19 cellular contexts compared by ENCODE assay signal in the genomic region with DNA sequence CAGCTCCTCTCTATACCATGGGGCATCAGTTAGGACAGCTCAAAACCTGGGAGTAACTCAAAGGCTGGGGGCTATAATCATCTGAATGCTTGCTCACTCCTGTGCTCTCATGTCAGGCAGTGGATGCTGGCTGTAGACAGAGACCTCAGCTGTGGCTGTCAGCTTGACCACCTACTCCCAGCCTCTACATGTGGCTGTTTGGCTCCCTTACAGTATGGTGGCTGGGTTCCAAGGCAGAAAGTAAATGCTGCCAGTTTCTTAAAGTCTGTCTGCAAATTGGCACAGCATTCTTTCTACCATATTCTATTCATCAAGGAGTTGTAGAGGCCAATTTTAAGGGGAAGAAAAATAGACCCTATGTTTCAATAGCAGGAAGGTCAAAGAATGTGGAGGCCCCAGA.
DNase-seq lines count a peak whose midpoint lies in the region; ATAC-seq, FAIRE-seq and TF ChIP-seq lines count a peak whose summit lies in the region.
"Had no signal": no experiment of that assay in that cellular context is flagged by ENCODE, and none has a peak within 500 bp of the region (broad histone marks: within the 10 kb centered on the region; RNA-seq: fewer than 3 reads in every experiment).

No MANE protein-coding gene starts in this region.

- no peak overlapping the region for H4K91ac ChIP-seq in mesenchymal stem cell (ENCODE audit: low read length)

- H3K27me3 ChIP-seq in astrocyte (ENCODE audit: insufficient read depth, low read length) (no peaks in the 10 kb centered on the region), mesenchymal stem cell (ENCODE audit: control insufficient read depth in 1 of 2, insufficient read depth in 1 of 2, low read length in 2 of 2) (no peaks in the 10 kb centered on the region), tibial nerve (no peaks in the 10 kb centered on the region), Peyer's patch (no peaks in the 10 kb centered on the region)
- H3K27me3 ChIP-seq: cardiac muscle cell, esophagus muscularis mucosa, upper lobe of left lung had no signal

- BruUV-seq in Calu3 (replicated peaks; lab: Mats Ljungman, UMichigan) = no TSS peak

- peaks cover 29% of the 10 kb centered on the region for H3K4me1 Mint-ChIP-seq in activated CD4-positive, alpha-beta T cell treated with anti-CD3 and anti-CD28 coated beads for 36 hours
- H3K4me1 Mint-ChIP-seq in activated CD4-positive, alpha-beta T cell treated with anti-CD3 and anti-CD28 coated beads, Interleukin-2, amount 10 ng/mL, durations not matched to agents 7 days and 5 days = peaks cover 34% of the 10 kb centered on the region
- peaks cover 14% of the 10 kb centered on the region for H3K4me1 Mint-ChIP-seq in astrocyte (ENCODE audit: low read depth, unreplicated experiment)
- H3K4me1 Mint-ChIP-seq in Calu3 (ENCODE audit: low read depth, unreplicated experiment) = peaks cover 34% of the 10 kb centered on the region

- no peak overlapping the region for H3K4me3 ChIP-seq in astrocyte (ENCODE audit: insufficient read depth, low read depth, low read length)
- H3K4me3 ChIP-seq in mesenchymal stem cell (ENCODE audit: insufficient read depth in 1 of 2, low read depth in 1 of 2, low read length in 2 of 2) = no peak overlapping the region
- H3K4me3 ChIP-seq in tibial nerve = no peak overlapping the region
- H3K4me3 ChIP-seq in Peyer's patch = no peak overlapping the region
- H3K4me3 ChIP-seq: cardiac muscle cell, esophagus muscularis mucosa, GM12878, SK-N-MC, skin epidermis, upper lobe of left lung had no signal

- CTCF ChIA-PET in activated CD4-positive, alpha-beta T cell treated with anti-CD3 and anti-CD28 coated beads for 36 hours (lab: Charles Lee) = interaction anchor here (0.6 to 8.4 kb wide), 6 partner anchors 9 to 563 kb away, joined by 3 to 74 read pairs (median 3); no protein-coding TSS in a partner anchor
- CTCF ChIA-PET in activated CD4-positive, alpha-beta T cell treated with anti-CD3 and anti-CD28 coated beads, Interleukin-2, amount 10 ng/mL, durations not matched to agents 7 days and 5 days (lab: Charles Lee) = interaction anchor here (0.6 to 4.6 kb wide), 4 partner anchors 9 to 307 kb away, joined by 3 to 27 read pairs (median 4); no protein-coding TSS in a partner anchor
- CTCF ChIA-PET in Calu3 (lab: Charles Lee) = no interaction called here

- H2BK5ac ChIP-seq in mesenchymal stem cell (ENCODE audit: low read depth, low read length, poor library complexity, severe bottlenecking) = no peak overlapping the region

- peak overlapping the region; percentile 20 for H3K27ac Mint-ChIP-seq in activated CD4-positive, alpha-beta T cell treated with anti-CD3 and anti-CD28 coated beads for 36 hours
- H3K27ac Mint-ChIP-seq in activated CD4-positive, alpha-beta T cell treated with anti-CD3 and anti-CD28 coated beads, Interleukin-2, amount 10 ng/mL, durations not matched to agents 7 days and 5 days = no peak overlapping the region
- no peak overlapping the region for H3K27ac Mint-ChIP-seq in astrocyte (ENCODE audit: unreplicated experiment)
- H3K27ac Mint-ChIP-seq in Calu3 (ENCODE audit: unreplicated experiment) = no peak overlapping the region
- H3K27ac Mint-ChIP-seq: CD4-positive, alpha-beta memory T cell; stimulated activated effector memory CD8-positive, alpha-beta T cell treated with anti-CD3 and anti-CD28 coated beads, Interleukin-12 subunit alpha, Interleukin-12 subunit beta, amount 100 ng/mL, for 72 hours had no signal

- H2BK120ac ChIP-seq in mesenchymal stem cell (ENCODE audit: low read depth, low read length) = peak overlapping the region; percentile 90

- H3K79me2 ChIP-seq in astrocyte (ENCODE audit: insufficient read depth, low read length) = no peaks in the 10 kb centered on the region

- H3K36me3 ChIP-seq in astrocyte (ENCODE audit: insufficient read depth, low read length) (no peaks in the 10 kb centered on the region), mesenchymal stem cell (ENCODE audit: control insufficient read depth in 1 of 2, insufficient read depth in 2 of 2, low read depth in 1 of 2, low read length in 2 of 2) (no peaks in the 10 kb centered on the region), tibial nerve (no peaks in the 10 kb centered on the region), Peyer's patch (no peaks in the 10 kb centered on the region)
- H3K36me3 ChIP-seq: cardiac muscle cell, esophagus muscularis mucosa, upper lobe of left lung had no signal

- no peaks in the 10 kb centered on the region for H3K9me3 ChIP-seq in astrocyte (ENCODE audit: insufficient read depth, low read depth, low read length)
- no peaks in the 10 kb centered on the region for H3K9me3 ChIP-seq in mesenchymal stem cell (ENCODE audit: control insufficient read depth, low read length)
- H3K9me3 ChIP-seq in tibial nerve = no peaks in the 10 kb centered on the region
- no peaks in the 10 kb centered on the region for H3K9me3 ChIP-seq in Peyer's patch
- H3K9me3 ChIP-seq: esophagus muscularis mucosa, upper lobe of left lung had no signal

- H2BK15ac ChIP-seq in mesenchymal stem cell (ENCODE audit: low read depth, poor library complexity, severe bottlenecking) = peak overlapping the region; percentile 12

- no peak overlapping the region for H3K14ac ChIP-seq in mesenchymal stem cell (ENCODE audit: low read length in 2 of 2)

- H3K36me3 Mint-ChIP-seq in activated CD4-positive, alpha-beta T cell treated with anti-CD3 and anti-CD28 coated beads for 36 hours (ENCODE audit: low read depth) = no peaks in the 10 kb centered on the region
- H3K36me3 Mint-ChIP-seq in activated CD4-positive, alpha-beta T cell treated with anti-CD3 and anti-CD28 coated beads, Interleukin-2, amount 10 ng/mL, durations not matched to agents 7 days and 5 days (ENCODE audit: low read depth) = peaks cover 4% of the 10 kb centered on the region
- H3K36me3 Mint-ChIP-seq in astrocyte (ENCODE audit: low read depth, unreplicated experiment) = no peaks in the 10 kb centered on the region
- H3K36me3 Mint-ChIP-seq in Calu3 (ENCODE audit: insufficient read depth, unreplicated experiment) = no peaks in the 10 kb centered on the region
- H3K36me3 Mint-ChIP-seq: CD4-positive, alpha-beta memory T cell; stimulated activated effector memory CD8-positive, alpha-beta T cell treated with anti-CD3 and anti-CD28 coated beads, Interleukin-12 subunit alpha, Interleukin-12 subunit beta, amount 100 ng/mL, for 72 hours had no signal

- H3K27ac ChIP-seq in astrocyte (ENCODE audit: low read depth, low read length) (no peak overlapping the region), mesenchymal stem cell (ENCODE audit: low read length, poor library complexity, severe bottlenecking) (no peak overlapping the region), tibial nerve (peak overlapping the region in 3 of 4 donors; percentile 9 to 81 (median 22)), Peyer's patch (no peak overlapping the region)
- H3K27ac ChIP-seq: cardiac muscle cell, esophagus muscularis mucosa, SK-N-MC, upper lobe of left lung had no signal

- H3K9ac ChIP-seq in astrocyte (ENCODE audit: low read length) = no peak overlapping the region
- H3K9ac ChIP-seq in mesenchymal stem cell (ENCODE audit: low read length) = no peak overlapping the region

- ATAC-seq in activated CD4-positive, alpha-beta T cell treated with anti-CD3 and anti-CD28 coated beads for 36 hours = no peak
- ATAC-seq: GM12878; stimulated activated effector memory CD8-positive, alpha-beta T cell treated with anti-CD3 and anti-CD28 coated beads, Interleukin-12 subunit alpha, Interleukin-12 subunit beta, amount 100 ng/mL, for 72 hours had no signal

- POLR2A ChIA-PET in activated CD4-positive, alpha-beta T cell treated with anti-CD3 and anti-CD28 coated beads for 36 hours (lab: Charles Lee) = no interaction called here
- POLR2A ChIA-PET in activated CD4-positive, alpha-beta T cell treated with anti-CD3 and anti-CD28 coated beads, Interleukin-2, amount 10 ng/mL, durations not matched to agents 7 days and 5 days (lab: Charles Lee) = no interaction called here

- no peak for DNase-seq in activated CD4-positive, alpha-beta T cell treated with anti-CD3 and anti-CD28 coated beads for 36 hours
- no peak for DNase-seq in activated CD4-positive, alpha-beta T cell treated with anti-CD3 and anti-CD28 coated beads, Interleukin-2, amount 10 ng/mL, durations not matched to agents 7 days and 5 days
- DNase-seq in astrocyte (ENCODE audit: low read depth) (peak; percentile 53), mesenchymal stem cell (no peak), tibial nerve (ENCODE audit: low spot score in 2 of 2) (no peak), Peyer's patch (no peak), Calu3 (no peak)
- no peak for DNase-seq in central memory CD4-positive, alpha-beta T cell
- DNase-seq: activated naive CD4-positive, alpha-beta T cell treated with anti-CD3 and anti-CD28 coated beads, Interleukin-2, amount 50 U/mL, for 16 hours; activated T-cell treated with anti-CD3 and anti-CD28 coated beads for 4 hours; CD4-positive, alpha-beta memory T cell; NCI-H345; upper lobe of left lung had no signal

- no peak overlapping the region for H2AK5ac ChIP-seq in mesenchymal stem cell (ENCODE audit: low read length, severe bottlenecking)

- no peaks in the 10 kb centered on the region for H3K9me3 Mint-ChIP-seq in activated CD4-positive, alpha-beta T cell treated with anti-CD3 and anti-CD28 coated beads for 36 hours (ENCODE audit: low read depth)
- H3K9me3 Mint-ChIP-seq in activated CD4-positive, alpha-beta T cell treated with anti-CD3 and anti-CD28 coated beads, Interleukin-2, amount 10 ng/mL, durations not matched to agents 7 days and 5 days = peaks cover 3% of the 10 kb centered on the region
- H3K9me3 Mint-ChIP-seq in astrocyte (ENCODE audit: unreplicated experiment) = no peaks in the 10 kb centered on the region
- H3K9me3 Mint-ChIP-seq in Calu3 (ENCODE audit: low read depth, unreplicated experiment) = no peaks in the 10 kb centered on the region
- H3K9me3 Mint-ChIP-seq: stimulated activated effector memory CD8-positive, alpha-beta T cell treated with anti-CD3 and anti-CD28 coated beads, Interleukin-12 subunit alpha, Interleukin-12 subunit beta, amount 100 ng/mL, for 72 hours had no signal

- peak overlapping the region in 1 of 2 experiments; percentile 51 for H3K4ac ChIP-seq in mesenchymal stem cell (ENCODE audit: low read depth in 1 of 2, low read length in 2 of 2)

- TF ChIP-seq POLR2A in tibial nerve (IDR thresholded peaks at IDR 0.05) (no peak), Peyer's patch (IDR thresholded peaks at IDR 0.05) (no peak)

- peak overlapping the region in 1 of 2 experiments; percentile 91 for H2BK12ac ChIP-seq in mesenchymal stem cell (ENCODE audit: low read length in 2 of 2)

- H4K8ac ChIP-seq in mesenchymal stem cell (ENCODE audit: low read length) = no peak overlapping the region

- H3K4me2 ChIP-seq in astrocyte (ENCODE audit: low read length) (no peak overlapping the region), mesenchymal stem cell (ENCODE audit: low read length, poor library complexity, severe bottlenecking) (no peak overlapping the region)

- H3K18ac ChIP-seq in mesenchymal stem cell (ENCODE audit: low read depth in 1 of 2, low read length in 2 of 2) = peak overlapping the region in 1 of 2 experiments; percentile 89

- TF ChIP-seq EP300 in tibial nerve (IDR thresholded peaks at IDR 0.05) = no peak

- H4K20me1 ChIP-seq in astrocyte (ENCODE audit: insufficient read depth, low read length) = no peaks in the 10 kb centered on the region

- H2AFZ ChIP-seq in astrocyte (ENCODE audit: low read depth, low read length) = no peak overlapping the region
- no peak overlapping the region for H2AFZ ChIP-seq in mesenchymal stem cell (ENCODE audit: low read depth, low read length)

- H3K79me1 ChIP-seq in mesenchymal stem cell (replicated peaks; ENCODE audit: low read length, poor library complexity, severe bottlenecking) = no peaks in the 10 kb centered on the region

- H3K4me3 Mint-ChIP-seq in activated CD4-positive, alpha-beta T cell treated with anti-CD3 and anti-CD28 coated beads for 36 hours = no peak overlapping the region
- no peak overlapping the region for H3K4me3 Mint-ChIP-seq in activated CD4-positive, alpha-beta T cell treated with anti-CD3 and anti-CD28 coated beads, Interleukin-2, amount 10 ng/mL, durations not matched to agents 7 days and 5 days
- H3K4me3 Mint-ChIP-seq in astrocyte (ENCODE audit: unreplicated experiment) (no peak overlapping the region), Calu3 (ENCODE audit: low read depth, unreplicated experiment) (no peak overlapping the region)
- H3K4me3 Mint-ChIP-seq: CD4-positive, alpha-beta memory T cell; stimulated activated effector memory CD8-positive, alpha-beta T cell treated with anti-CD3 and anti-CD28 coated beads, Interleukin-12 subunit alpha, Interleukin-12 subunit beta, amount 100 ng/mL, for 72 hours had no signal

- peaks cover 2% of the 10 kb centered on the region for H3K27me3 Mint-ChIP-seq in activated CD4-positive, alpha-beta T cell treated with anti-CD3 and anti-CD28 coated beads for 36 hours
- H3K27me3 Mint-ChIP-seq in activated CD4-positive, alpha-beta T cell treated with anti-CD3 and anti-CD28 coated beads, Interleukin-2, amount 10 ng/mL, durations not matched to agents 7 days and 5 days = no peaks in the 10 kb centered on the region
- H3K27me3 Mint-ChIP-seq in astrocyte (ENCODE audit: low read depth, unreplicated experiment) = no peaks in the 10 kb centered on the region
- no peaks in the 10 kb centered on the region for H3K27me3 Mint-ChIP-seq in Calu3 (ENCODE audit: unreplicated experiment)

- TF ChIP-seq CTCF in astrocyte (IDR thresholded peaks at IDR 0.05; ENCODE audit: insufficient read depth, low read depth, low read length) (no peak), tibial nerve (IDR thresholded peaks at IDR 0.05) (no peak), Peyer's patch (IDR thresholded peaks at IDR 0.05) (no peak), Calu3 (IDR thresholded peaks at IDR 0.05; ENCODE audit: unreplicated experiment) (no peak)

- H3K23ac ChIP-seq in mesenchymal stem cell (ENCODE audit: low read length in 2 of 2) = no peak overlapping the region

- peaks cover 8% of the 10 kb centered on the region for H3K4me1 ChIP-seq in astrocyte (ENCODE audit: insufficient read depth, low read length)
- peaks cover 2% of the 10 kb centered on the region for H3K4me1 ChIP-seq in mesenchymal stem cell (ENCODE audit: control insufficient read depth, insufficient read depth, low read depth, low read length)
- H3K4me1 ChIP-seq in tibial nerve = peaks cover 0 to 63% (median 25%) of the 10 kb centered on the region in 4 donors
- peaks cover 0 to 36% (median 0%) of the 10 kb centered on the region in 4 donors for H3K4me1 ChIP-seq in Peyer's patch

- intact Hi-C loops in activated CD4-positive, alpha-beta T cell treated with anti-CD3 and anti-CD28 coated beads for 36 hours (cut with DNase I, micrococcal nuclease) = loop anchor here in 1 of 2 experiments (10.0 kb wide), 1 partner anchor 64 kb away; the partner anchor contains the start of gene TMC1
- intact Hi-C loops in Calu3 (cut with micrococcal nuclease; ENCODE audit: unreplicated experiment) = loop anchor here (10.0 kb wide), 2 partner anchors 114 to 144 kb away; no protein-coding TSS in a partner anchor

- FAIRE-seq in astrocyte (lab: Jason Lieb, UNC) = no peak
- FAIRE-seq: GM12878 had no signal

Comparison
In these comparisons a context has a peak if more than half of its experiments do, and no peak if none do; other contexts are left out.
1. H3K27ac ChIP-seq: peak in tibial nerve (3 of 4); none in astrocyte (single experiment), mesenchymal stem cell (single experiment) and Peyer's patch (0 of 4).